In genomic region chr4:87006531-87007344, GRCh38 we compare ENCODE assay signal across 1 cellular context.
TF ChIP-seq lines count a peak whose summit lies in the region.

No MANE protein-coding gene starts in this region.

TF ChIP-seq in K562, 482 proteins besides CTCF, POLR2A, EP300 and RAD21 (continued from another document):
- no peak for TF ChIP-seq ARID3A (IDR thresholded peaks at IDR 0.05; ENCODE audit: borderline replicate concordance, low read depth, low read length)
- peak; percentile 77 for TF ChIP-seq GTF2B (IDR thresholded peaks at IDR 0.05; ENCODE audit: extremely low read depth, insufficient read length)
- peak; percentile 18 for TF ChIP-seq U2AF1 (optimal IDR thresholded peaks at IDR 0.05; ENCODE audit: low read depth, low read length)
- peak; percentile 61 for TF ChIP-seq FOXP1 (CRISPR knock-in tag; IDR thresholded peaks at IDR 0.05)
- TF ChIP-seq CGGBP1 (CRISPR knock-in tag; IDR thresholded peaks at IDR 0.05) = peak; percentile 90; the same call in 1 of the 2 replicates
